ENCODE assay signal across 8 cellular contexts in genomic region chr7:75485979-75486643, GRCh38. TPM values are rescaled to one million over a fixed set of nuclear protein-coding genes. Genes with fewer than 3 reads are reported as not detected.
DNase-seq lines count a peak whose midpoint lies in the region; ATAC-seq and TF ChIP-seq lines count a peak whose summit lies in the region.
"Not testable (repeated sequence)": the region's sequence is repeated elsewhere in the genome, so short reads cannot be mapped to it uniquely, and the experiment has no call there.

Gene POM121C, minus strand, starts transcription at chr7:75486299. Its CDS starts 44,803 bp downstream, at chr7:75441496.

- H3K9me3 Mint-ChIP-seq in activated T-cell treated with anti-CD3 and anti-CD28 coated beads, Interleukin-2, amount 50 U/mL, for 24 hours: not testable (repeated sequence)

- H3K27me3 Mint-ChIP-seq in activated T-cell treated with anti-CD3 and anti-CD28 coated beads, Interleukin-2, amount 50 U/mL, for 24 hours: not testable (repeated sequence)

- DNase-seq in DMS53 (lab: John Stamatoyannopoulos, UW) (peak; percentile 97), KBM-7 (peak; percentile 92), myocyte (ENCODE audit: low read depth) (peak; percentile 97)
- DNase-seq in activated T-cell treated with anti-CD3 and anti-CD28 coated beads, Interleukin-2, amount 50 U/mL, for 24 hours: peak; percentile 89
- peak; percentile 78 to 85 for DNase-seq in stimulated activated CD8-positive, alpha-beta memory T cell treated with anti-CD3 and anti-CD28 coated beads, Interleukin-7, amount 100 ng/mL, for 4 hours (ENCODE audit: low read depth in 2 of 2)

- peak within 1 kb of the TSS; percentile 93 for H3K27ac Mint-ChIP-seq in activated T-cell treated with anti-CD3 and anti-CD28 coated beads, Interleukin-2, amount 50 U/mL, for 24 hours

- ATAC-seq in GM21723 (IDR thresholded peaks at IDR 0.05; ENCODE audit: unreplicated experiment) (peak; percentile 100), esophagus mucosa (peak; percentile 99)

- in situ Hi-C loops in KBM-7 (cut with MboI; ENCODE audit: low pct_unique_long_range_greater_than_20kb, low sequenced_read_pairs): not testable (repeated sequence)

- H3K4me3 Mint-ChIP-seq in activated T-cell treated with anti-CD3 and anti-CD28 coated beads, Interleukin-2, amount 50 U/mL, for 24 hours: peak within 1 kb of the TSS; percentile 95

- peaks cover 29% of the 10 kb centered on the region for H3K36me3 Mint-ChIP-seq in activated T-cell treated with anti-CD3 and anti-CD28 coated beads, Interleukin-2, amount 50 U/mL, for 24 hours (ENCODE audit: low read depth)

- H3K4me1 Mint-ChIP-seq in activated T-cell treated with anti-CD3 and anti-CD28 coated beads, Interleukin-2, amount 50 U/mL, for 24 hours (ENCODE audit: low read depth): peaks cover 15% of the 10 kb centered on the region

TF ChIP-seq in PFSK-1, 5 proteins besides CTCF, POLR2A, EP300 and RAD21:
- TF ChIP-seq TAF1 (IDR thresholded peaks at IDR 0.05; ENCODE audit: borderline replicate concordance, insufficient read depth, low read length) (0 out of 2 replicates have a peak, but pooled peaks have one; percentile 38), POLR2AphosphoS5 (IDR thresholded peaks at IDR 0.05; ENCODE audit: low read depth, low read length) (peak; percentile 67)

RNA-seq across cellular contexts. Expression of gene POM121C, which starts in this region (rescaled TPM):
- polyA plus RNA-seq in PFSK-1 (2012; ENCODE audit: insufficient read length, low read depth): 43.0 TPM
- total RNA-seq in esophagus mucosa: 30.6 TPM
- 8.5 and 10.3 TPM in 2 replicates for total RNA-seq in myocyte
- 48.1 TPM for polyA plus RNA-seq in myocyte (2012)

Comparison
In these comparisons a context has a peak if more than half of its experiments do, and no peak if none do; other contexts are left out.
1. Peak in every context shown above with its lines: DNase-seq and ATAC-seq.